1 cellular context compared by ENCODE assay signal in the genomic region with DNA sequence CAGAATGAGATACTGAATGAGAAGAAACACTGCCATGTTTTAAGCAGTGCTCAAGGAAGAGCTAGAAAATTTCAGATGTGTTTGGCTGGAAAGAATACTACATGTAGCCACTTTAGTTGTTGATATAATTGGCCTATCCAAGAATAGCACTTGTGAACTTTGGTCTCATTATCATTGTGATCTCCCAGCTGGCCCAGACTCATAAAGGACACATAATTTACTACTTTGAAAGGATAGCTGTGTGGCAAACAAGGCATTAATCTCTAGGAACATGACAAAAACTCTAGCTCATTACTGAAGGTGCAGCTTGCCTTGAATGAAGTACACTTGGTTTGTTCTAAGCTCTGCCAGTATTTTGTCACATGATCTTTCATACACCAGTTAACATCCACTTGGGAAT.
TF ChIP-seq lines count a peak whose summit lies in the region.

No MANE protein-coding gene starts in this region.

TF ChIP-seq in liver, 16 proteins besides CTCF, POLR2A, EP300 and RAD21 (continued from another document):
- TF ChIP-seq REST (IDR thresholded peaks at IDR 0.05) = no peak
- no peak for TF ChIP-seq EGR1 (IDR thresholded peaks at IDR 0.05; ENCODE audit: low read depth in 2 of 2)
- TF ChIP-seq MAX (IDR thresholded peaks at IDR 0.05) = no peak
- no peak for TF ChIP-seq FOXA1 (IDR thresholded peaks at IDR 0.05)
- no peak for TF ChIP-seq ATF3 (IDR thresholded peaks at IDR 0.05)
- TF ChIP-seq HNF4G (IDR thresholded peaks at IDR 0.05) = no peak
- peak; percentile 25 to 37 for TF ChIP-seq HNF4A (conservative IDR thresholded peaks at IDR 0.05)
- TF ChIP-seq FOXA2 (IDR thresholded peaks at IDR 0.05) = no peak
